In genomic region chr2:117834992-117835391, GRCh38 we compare ENCODE assay signal across 25 cellular contexts. TPM values are rescaled to one million over a fixed set of nuclear protein-coding genes. Genes with fewer than 3 reads are reported as not detected.
A peak's percentile ranks its signal among the peaks of the same experiment; 100 is the strongest.
DNase-seq lines count a peak whose midpoint lies in the region; ATAC-seq, FAIRE-seq and TF ChIP-seq lines count a peak whose summit lies in the region.
"Had no signal": no experiment of that assay in that cellular context is flagged by ENCODE, and none has a peak within 500 bp of the region (broad histone marks: within the 10 kb centered on the region; RNA-seq: fewer than 3 reads in every experiment).

No MANE protein-coding gene starts in this region.

- no peak for TF ChIP-seq RAD21 in K562 (CRISPR knock-in tag; conservative IDR thresholded peaks at IDR 0.05 in 1 of 2, IDR thresholded peaks at IDR 0.05 in 1 of 2)

- TF ChIP-seq POLR2A in K562 (conservative IDR thresholded peaks at IDR 0.05) = no peak; the same call in 1 of the 2 replicates

- no peaks in the 10 kb centered on the region for H3K9me3 ChIP-seq in K562 (replicated peaks; ENCODE audit: control insufficient read depth, insufficient read depth, low read depth, low read length)
- H3K9me3 ChIP-seq: A549, MG63, SJSA1 had no signal

- TF ChIP-seq CTCF in natural killer cell (IDR thresholded peaks at IDR 0.05) = no peak
- no peak for TF ChIP-seq CTCF in K562 (IDR thresholded peaks at IDR 0.05 in 2 of 3, conservative IDR thresholded peaks at IDR 0.05 in 1 of 3; ENCODE audit: insufficient read depth in 2 of 3, low read depth in 1 of 3, low read length in 3 of 3)

- no peaks in the 10 kb centered on the region for H3K27me3 ChIP-seq in K562 (ENCODE audit: control insufficient read depth in 2 of 2, insufficient read depth in 2 of 2, low read length in 2 of 2)
- H3K27me3 ChIP-seq: MG63, SJSA1 had no signal

- H3K4me3 Mint-ChIP-seq in natural killer cell (peak overlapping the region; percentile 90), memory B cell (no peak overlapping the region)
- no peak overlapping the region for H3K4me3 Mint-ChIP-seq in natural killer cell treated with Interleukin-12 subunit alpha and Interleukin-12 subunit beta and Interleukin-15 and Interleukin-18, amount 100 ng/mL, for 72 hours

- H2AFZ ChIP-seq in K562 (ENCODE audit: low read depth, low read length) = no peak overlapping the region

- no peak for DNase-seq in natural killer cell
- DNase-seq in natural killer cell treated with Interleukin-12 subunit alpha and Interleukin-12 subunit beta and Interleukin-15 and Interleukin-18, amount 100 ng/mL, for 72 hours (ENCODE audit: low spot score) = no peak
- DNase-seq in K562 (ENCODE audit: extremely low read depth in 1 of 4, low spot score in 3 of 4) = no peak
- DNase-seq in memory B cell (ENCODE audit: low spot score in 2 of 2) = no peak
- no peak for DNase-seq in NCI-H2029 treated with DMSO at 0.1 percent for 48 hours (lab: John Stamatoyannopoulos, UW)
- DNase-seq: AML-193; C1 segment of cervical spinal cord; CD8-positive, alpha-beta memory T cell; DMS 273 treated with DMSO at 0.1 percent for 48 hours; DMS79; EL; GDM1; HCEC 1CT; KBM-7; MG63; NCI-H2029; NCI-H526 treated with DMSO at 0.1 percent for 48 hours; Right ventricle myocardium superior; RPMI8226 had no signal

- H3K36me3 ChIP-seq in K562 (ENCODE audit: control insufficient read depth, insufficient read depth, low read length) = peaks cover 41% of the 10 kb centered on the region

- no peak overlapping the region for H3K4me3 ChIP-seq in K562
- H3K4me3 ChIP-seq: A549, GM12878, MG63, SJSA1 had no signal

- in situ Hi-C loops in K562 (cut with MboI) = no loop called here

- TF ChIP-seq EP300 in K562 (IDR thresholded peaks at IDR 0.05; ENCODE audit: low read length) = no peak

- peak overlapping the region in 1 of 2 experiments; percentile 40; a peak in 1 of 4 replicates for H3K9ac ChIP-seq in K562 (ENCODE audit: insufficient read depth in 1 of 2, low read depth in 2 of 2, low read length in 2 of 2)

- H3K27me3 Mint-ChIP-seq in natural killer cell (ENCODE audit: low read depth in 2 of 2) = no peaks in the 10 kb centered on the region
- no peaks in the 10 kb centered on the region for H3K27me3 Mint-ChIP-seq in natural killer cell treated with Interleukin-12 subunit alpha and Interleukin-12 subunit beta and Interleukin-15 and Interleukin-18, amount 100 ng/mL, for 72 hours
- H3K27me3 Mint-ChIP-seq in memory B cell = no peaks in the 10 kb centered on the region
- H3K27me3 Mint-ChIP-seq: CD8-positive, alpha-beta memory T cell had no signal

- ATAC-seq in natural killer cell (no peak), K562 (peak; percentile 13; the same call in 2 of the 3 replicates), memory B cell (ENCODE audit: low read depth) (no peak), HG03045 (IDR thresholded peaks at IDR 0.05; ENCODE audit: unreplicated experiment) (no peak), HG03342 (IDR thresholded peaks at IDR 0.05; ENCODE audit: unreplicated experiment) (no peak)
- ATAC-seq in natural killer cell treated with Interleukin-12 subunit alpha and Interleukin-12 subunit beta and Interleukin-15 and Interleukin-18, amount 100 ng/mL, for 72 hours = no peak
- ATAC-seq: GM12878 had no signal

- no peaks in the 10 kb centered on the region for H3K36me3 Mint-ChIP-seq in natural killer cell
- peaks cover 11% of the 10 kb centered on the region for H3K36me3 Mint-ChIP-seq in natural killer cell treated with Interleukin-12 subunit alpha and Interleukin-12 subunit beta and Interleukin-15 and Interleukin-18, amount 100 ng/mL, for 72 hours
- H3K36me3 Mint-ChIP-seq in memory B cell = peaks cover 19% of the 10 kb centered on the region

- H3K9me3 Mint-ChIP-seq in natural killer cell (no peaks in the 10 kb centered on the region), memory B cell (peaks cover 1% of the 10 kb centered on the region)
- no peaks in the 10 kb centered on the region for H3K9me3 Mint-ChIP-seq in natural killer cell treated with Interleukin-12 subunit alpha and Interleukin-12 subunit beta and Interleukin-15 and Interleukin-18, amount 100 ng/mL, for 72 hours
- H3K9me3 Mint-ChIP-seq: CD8-positive, alpha-beta memory T cell had no signal

- H3K4me2 ChIP-seq in K562 (ENCODE audit: insufficient read depth, low read length) = no peak overlapping the region
- H3K4me2 ChIP-seq: A549 had no signal

- H3K79me2 ChIP-seq in K562 (ENCODE audit: control insufficient read depth, insufficient read depth, low read length) = no peaks in the 10 kb centered on the region

- intact Hi-C loops in natural killer cell (cut with micrococcal nuclease) = no loop called here
- intact Hi-C loops in K562 (cut with micrococcal nuclease) = loop anchor here (5.0 kb wide), 1 partner anchor 167 kb away; no protein-coding TSS in a partner anchor

- no peak for FAIRE-seq in K562 (lab: Jason Lieb, UNC)
- FAIRE-seq: A549, GM12878, H1 had no signal

- H3K9me1 ChIP-seq in K562 (ENCODE audit: control insufficient read depth, insufficient read depth, low read length) = peaks cover 4% of the 10 kb centered on the region

- 0 out of 2 replicates have a peak, but pooled peaks cover 4% of the 10 kb centered on the region for H4K20me1 ChIP-seq in K562 (replicated peaks; ENCODE audit: control insufficient read depth, insufficient read depth, low read length)

- H3K4me1 ChIP-seq in K562 (replicated peaks in 1 of 2; ENCODE audit: control insufficient read depth in 2 of 2, insufficient read depth in 2 of 2, low read length in 2 of 2) = peaks cover 0 to 4% of the 10 kb centered on the region in 2 experiments; a peak in 2 of 5 replicates
- H3K4me1 ChIP-seq: A549 had no signal

- WGBS in K562 (ENCODE audit: insufficient coverage, low coverage, missing lambda C conversion rate) = 75% methylated on average over 3 of the region's 3 CpGs

- H3K27ac Mint-ChIP-seq in natural killer cell (peak overlapping the region in 1 of 2 donors; percentile 83), memory B cell (peak overlapping the region; percentile 79)
- H3K27ac Mint-ChIP-seq in natural killer cell treated with Interleukin-12 subunit alpha and Interleukin-12 subunit beta and Interleukin-15 and Interleukin-18, amount 100 ng/mL, for 72 hours = peak overlapping the region in 1 of 2 donors; percentile 88

- no peak overlapping the region for H3K27ac ChIP-seq in K562 (ENCODE audit: extremely low read depth, low read depth, low read length)
- H3K27ac ChIP-seq: A549, SJSA1 had no signal

- CTCF ChIA-PET in K562 (lab: Yijun Ruan, JAX; ENCODE audit: low intra/inter-chr PET ratio) = no interaction called here

- H3K4me1 Mint-ChIP-seq in natural killer cell (peaks cover 11 to 15% of the 10 kb centered on the region in 2 donors), memory B cell (peaks cover 3% of the 10 kb centered on the region)
- H3K4me1 Mint-ChIP-seq in natural killer cell treated with Interleukin-12 subunit alpha and Interleukin-12 subunit beta and Interleukin-15 and Interleukin-18, amount 100 ng/mL, for 72 hours (ENCODE audit: low read depth in 2 of 2) = peaks cover 11 to 20% of the 10 kb centered on the region in 2 donors

- BruUV-seq in K562 (replicated peaks; lab: Mats Ljungman, UMichigan) = no TSS peak

- POLR2A ChIA-PET in K562 (lab: Yijun Ruan, JAX) = interaction anchor here (0.9 kb wide), 1 partner anchor 21 kb away, joined by 3 read pairs; the partner anchor contains the start of gene DDX18

TF ChIP-seq in K562, 482 proteins besides CTCF, POLR2A, EP300 and RAD21:
- TF ChIP-seq POLR2B (IDR thresholded peaks at IDR 0.05; ENCODE audit: low read depth, partially characterized antibody) (no peak), KHSRP (IDR thresholded peaks at IDR 0.05) (no peak), RCOR1 (IDR thresholded peaks at IDR 0.05; ENCODE audit: borderline replicate concordance in 1 of 2, low read depth in 2 of 2, low read length in 2 of 2) (no peak), MAZ (CRISPR knock-in tag; conservative IDR thresholded peaks at IDR 0.05 in 1 of 2, IDR thresholded peaks at IDR 0.05 in 1 of 2) (no peak)

RNA-seq across cellular contexts. Expression of gene DDX18, which starts 20.5 kb away (rescaled TPM):
- total RNA-seq in natural killer cell (10 to 100 TPM; 65.2 to 68.6 (median 67.8) TPM), K562 (2014; rRNA removed) (67.9 and 74.7 TPM in 2 replicates), K562 (2014; rRNA removed; fragmentation: Illumina TruSeq; extraction: Trizol) (129 and 154 TPM in 2 replicates), K562 (2015; rRNA removed; fragmentation: Illumina TruSeq; extraction: Trizol) (116 TPM in 2 replicates), K562 (2021) (113 and 120 TPM in 2 replicates)
- total RNA-seq in natural killer cell treated with Interleukin-12 subunit alpha and Interleukin-12 subunit beta and Interleukin-15 and Interleukin-18, amount 100 ng/mL, for 72 hours = 10 to 100 TPM; 88.9 to 93.4 TPM
- total RNA-seq in K562 (2011; cell fraction: chromatin; rRNA removed; ENCODE audit: low replicate concordance) = 96.0 and 219 TPM in 2 replicates
- total RNA-seq in K562 (2011; cell fraction: nucleolus; rRNA removed) = 41.4 and 42.1 TPM in 2 replicates
- 115 and 161 TPM in 2 replicates for total RNA-seq in K562 (2011; cell fraction: nucleoplasm; rRNA removed)
- polyA plus RNA-seq in K562 (2011; rRNA removed) (118 and 156 TPM in 2 replicates), K562 (2014; fragmentation: Illumina TruSeq; extraction: Trizol) (125 and 156 TPM in 2 replicates), K562 (2014; fragmentation: Nextera tagmentation; extraction: Ambion mirVana) (100 to 1,000 TPM in 1 of 2 experiments, 10 to 100 TPM in 1; 90.5 to 124 TPM), K562 (2014; rRNA removed) (91.8 and 100 TPM in 2 replicates)
- 50.8 and 54.7 TPM in 2 replicates for polyA plus RNA-seq in K562 (2011; cell fraction: cytosol; rRNA removed)
- 94.0 and 110 TPM in 2 replicates for polyA plus RNA-seq in K562 (2011; cell fraction: nucleus; rRNA removed)
- 48.5 and 68.8 TPM in 2 replicates for polyA plus RNA-seq in K562 (2012)
- 126 and 127 TPM in 2 replicates for polyA minus RNA-seq in K562 (2011; rRNA and poly(A)+ RNA removed)
- 32.6 and 42.7 TPM in 2 replicates for polyA minus RNA-seq in K562 (2011; cell fraction: cytosol; rRNA and poly(A)+ RNA removed)
- polyA minus RNA-seq in K562 (2011; cell fraction: nucleus; rRNA and poly(A)+ RNA removed) = 67.5 and 135 TPM in 2 replicates
